21 cellular contexts compared by ENCODE assay signal in the genomic region with DNA sequence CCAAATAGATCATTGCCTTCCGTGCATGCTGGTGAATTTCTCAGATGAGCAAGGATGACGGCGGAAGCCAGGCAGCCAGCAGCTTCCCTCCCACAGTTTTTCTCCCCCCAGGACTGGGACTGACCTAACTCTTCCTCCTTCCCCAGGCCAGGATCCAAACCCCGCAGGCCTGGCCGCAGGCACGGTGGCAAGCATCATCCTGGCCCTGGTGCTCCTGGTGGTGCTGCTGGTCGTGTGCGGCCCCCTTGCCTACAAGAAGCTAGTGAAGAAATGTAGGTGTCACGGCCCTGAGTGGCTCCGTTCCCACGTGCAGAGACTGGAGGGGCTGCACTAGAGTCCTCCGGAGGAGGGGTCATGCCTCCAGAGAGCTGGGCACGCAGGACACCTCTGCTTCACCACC. TPM values are rescaled to one million over a fixed set of nuclear protein-coding genes. Genes with fewer than 3 reads are reported as not detected.
DNase-seq lines count a peak whose midpoint lies in the region; ATAC-seq and TF ChIP-seq lines count a peak whose summit lies in the region.
"Had no signal": no experiment of that assay in that cellular context is flagged by ENCODE, and none has a peak within 500 bp of the region (broad histone marks: within the 10 kb centered on the region; RNA-seq: fewer than 3 reads in every experiment).

No MANE protein-coding gene starts in this region.

- intact Hi-C loops in CD4-positive, alpha-beta T cell (cut with DNase I, micrococcal nuclease): no loop called here

- TF ChIP-seq CTCF in CD4-positive, alpha-beta T cell (IDR thresholded peaks at IDR 0.05): no peak
- no peak for TF ChIP-seq CTCF in foreskin fibroblast (IDR thresholded peaks at IDR 0.05; ENCODE audit: low read depth, low read length)

- H3K9me3 Mint-ChIP-seq in activated T-cell treated with anti-CD3 and anti-CD28 coated beads, Interleukin-2, amount 50 U/mL, for 72 hours: no peaks in the 10 kb centered on the region
- no peaks in the 10 kb centered on the region for H3K9me3 Mint-ChIP-seq in CD4-positive, alpha-beta T cell
- H3K9me3 Mint-ChIP-seq in activated CD8-positive, alpha-beta T cell treated with anti-CD3 and anti-CD28 coated beads, Interleukin-2, amount 10 ng/mL, durations not matched to agents 7 days and 5 days (ENCODE audit: insufficient read depth): no peaks in the 10 kb centered on the region
- H3K9me3 Mint-ChIP-seq in naive thymus-derived CD8-positive, alpha-beta T cell: no peaks in the 10 kb centered on the region

- H3K9me3 ChIP-seq in CD4-positive, alpha-beta T cell (ENCODE audit: control insufficient read depth, low read length): no peaks in the 10 kb centered on the region

- H3K27me3 Mint-ChIP-seq in activated T-cell treated with anti-CD3 and anti-CD28 coated beads, Interleukin-2, amount 50 U/mL, for 72 hours (ENCODE audit: low read depth): no peaks in the 10 kb centered on the region
- H3K27me3 Mint-ChIP-seq in CD4-positive, alpha-beta T cell: no peaks in the 10 kb centered on the region
- H3K27me3 Mint-ChIP-seq in activated CD8-positive, alpha-beta T cell treated with anti-CD3 and anti-CD28 coated beads, Interleukin-2, amount 10 ng/mL, durations not matched to agents 7 days and 5 days (ENCODE audit: low read depth): no peaks in the 10 kb centered on the region
- no peaks in the 10 kb centered on the region for H3K27me3 Mint-ChIP-seq in naive thymus-derived CD8-positive, alpha-beta T cell

- CTCF ChIA-PET in CD4-positive, alpha-beta T cell (lab: Charles Lee): no interaction called here
- CTCF ChIA-PET in activated CD8-positive, alpha-beta T cell treated with anti-CD3 and anti-CD28 coated beads, Interleukin-2, amount 10 ng/mL, durations not matched to agents 7 days and 5 days (lab: Charles Lee): no interaction called here

- no peak for ATAC-seq in activated T-cell treated with anti-CD3 and anti-CD28 coated beads, Interleukin-2, amount 50 U/mL, for 72 hours (replicated peaks in 1 of 2)
- ATAC-seq in CD4-positive, alpha-beta T cell (ENCODE audit: poor library complexity): no peak
- no peak for ATAC-seq in activated CD8-positive, alpha-beta T cell treated with anti-CD3 and anti-CD28 coated beads, Interleukin-2, amount 10 ng/mL, durations not matched to agents 7 days and 5 days
- no peak for ATAC-seq in naive thymus-derived CD8-positive, alpha-beta T cell

- POLR2A ChIA-PET in CD4-positive, alpha-beta T cell (lab: Charles Lee): interaction anchor here (1.1 to 5.2 kb wide), 2 partner anchors 11 to 42 kb away, joined by 4 to 48 read pairs; no protein-coding TSS in a partner anchor
- POLR2A ChIA-PET in activated CD8-positive, alpha-beta T cell treated with anti-CD3 and anti-CD28 coated beads, Interleukin-2, amount 10 ng/mL, durations not matched to agents 7 days and 5 days (lab: Charles Lee): interaction anchor here (0.8 to 1.8 kb wide), 4 partner anchors 9 to 31 kb away, joined by 3 to 5 read pairs (median 4); no protein-coding TSS in a partner anchor
- POLR2A ChIA-PET in naive thymus-derived CD8-positive, alpha-beta T cell (lab: Charles Lee): interaction anchor here (0.6 to 6.2 kb wide), 4 partner anchors 8 to 29 kb away, joined by 3 to 33 read pairs (median 18); no protein-coding TSS in a partner anchor

- H3K4me3 ChIP-seq in foreskin fibroblast (ENCODE audit: low read depth in 1 of 2, low read length in 2 of 2): no peak overlapping the region

- DNase-seq in activated T-cell treated with anti-CD3 and anti-CD28 coated beads, Interleukin-2, amount 50 U/mL, for 72 hours: no peak
- DNase-seq in activated T-cell treated with anti-CD3 and anti-CD28 coated beads, Interleukin-2, amount 50 U/mL, for 48 hours: no peak
- no peak for DNase-seq in CD4-positive, alpha-beta T cell
- DNase-seq in activated CD8-positive, alpha-beta T cell treated with anti-CD3 and anti-CD28 coated beads, Interleukin-2, amount 10 ng/mL, durations not matched to agents 7 days and 5 days: no peak
- peak in 1 of 10 donors; percentile 49 for DNase-seq in naive thymus-derived CD8-positive, alpha-beta T cell
- DNase-seq in iPS-NIHi7 (ENCODE audit: extremely low spot score) (no peak), midbrain (lab: John Stamatoyannopoulos, UW) (no peak), foreskin fibroblast (no peak)
- DNase-seq: DMS79 treated with DMSO at 0.1 percent for 48 hours, NCI-H1436 treated with DMSO at 0.1 percent for 48 hours, NCI-H2029 treated with DMSO at 0.1 percent for 48 hours, NCI-H2171 treated with DMSO at 0.1 percent for 48 hours, NCI-H446 treated with DMSO at 0.1 percent for 48 hours, NCI-H748 treated with DMSO at 0.1 percent for 48 hours, OCI-M1 had no signal

- no peak overlapping the region for H3K27ac ChIP-seq in CD4-positive, alpha-beta T cell (ENCODE audit: low read depth, low read length)
- H3K27ac ChIP-seq: KMS-11 had no signal

- H3K27ac Mint-ChIP-seq in activated T-cell treated with anti-CD3 and anti-CD28 coated beads, Interleukin-2, amount 50 U/mL, for 72 hours: peak overlapping the region; percentile 20
- H3K27ac Mint-ChIP-seq in CD4-positive, alpha-beta T cell: peak overlapping the region; percentile 95
- peak overlapping the region; percentile 39 for H3K27ac Mint-ChIP-seq in activated CD8-positive, alpha-beta T cell treated with anti-CD3 and anti-CD28 coated beads, Interleukin-2, amount 10 ng/mL, durations not matched to agents 7 days and 5 days
- H3K27ac Mint-ChIP-seq in naive thymus-derived CD8-positive, alpha-beta T cell: peak overlapping the region; percentile 67 to 100 (median 100)
- H3K27ac Mint-ChIP-seq: CD14-positive monocyte had no signal

- peaks cover 37% of the 10 kb centered on the region for H3K4me1 Mint-ChIP-seq in activated T-cell treated with anti-CD3 and anti-CD28 coated beads, Interleukin-2, amount 50 U/mL, for 72 hours (ENCODE audit: low read depth)
- peaks cover 75% of the 10 kb centered on the region for H3K4me1 Mint-ChIP-seq in CD4-positive, alpha-beta T cell (ENCODE audit: low read depth)
- peaks cover 60% of the 10 kb centered on the region for H3K4me1 Mint-ChIP-seq in activated CD8-positive, alpha-beta T cell treated with anti-CD3 and anti-CD28 coated beads, Interleukin-2, amount 10 ng/mL, durations not matched to agents 7 days and 5 days (ENCODE audit: low read depth)
- peaks cover 44 to 79% (median 58%) of the 10 kb centered on the region in 4 donors for H3K4me1 Mint-ChIP-seq in naive thymus-derived CD8-positive, alpha-beta T cell

- H3K36me3 Mint-ChIP-seq in activated T-cell treated with anti-CD3 and anti-CD28 coated beads, Interleukin-2, amount 50 U/mL, for 72 hours (ENCODE audit: insufficient read depth in 2 of 2): peaks cover 13 to 49% of the 10 kb centered on the region in 2 donors
- H3K36me3 Mint-ChIP-seq in CD4-positive, alpha-beta T cell (ENCODE audit: low read depth): peaks cover 100% of the 10 kb centered on the region
- H3K36me3 Mint-ChIP-seq in activated CD8-positive, alpha-beta T cell treated with anti-CD3 and anti-CD28 coated beads, Interleukin-2, amount 10 ng/mL, durations not matched to agents 7 days and 5 days (ENCODE audit: low read depth): peaks cover 89% of the 10 kb centered on the region
- H3K36me3 Mint-ChIP-seq in naive thymus-derived CD8-positive, alpha-beta T cell: peaks cover 0 to 76% (median 26%) of the 10 kb centered on the region in 3 donors

- no peaks in the 10 kb centered on the region for H3K27me3 ChIP-seq in CD4-positive, alpha-beta T cell (ENCODE audit: control insufficient read depth, insufficient read depth, low read length)

- no peak overlapping the region for H3K4me3 Mint-ChIP-seq in activated T-cell treated with anti-CD3 and anti-CD28 coated beads, Interleukin-2, amount 50 U/mL, for 72 hours
- no peak overlapping the region for H3K4me3 Mint-ChIP-seq in CD4-positive, alpha-beta T cell
- no peak overlapping the region for H3K4me3 Mint-ChIP-seq in activated CD8-positive, alpha-beta T cell treated with anti-CD3 and anti-CD28 coated beads, Interleukin-2, amount 10 ng/mL, durations not matched to agents 7 days and 5 days
- H3K4me3 Mint-ChIP-seq in naive thymus-derived CD8-positive, alpha-beta T cell: peak overlapping the region in 1 of 10 donors; percentile 22
- H3K4me3 Mint-ChIP-seq: CD14-positive monocyte had no signal

RNA-seq across cellular contexts. Expression of gene CD5, which starts 20.5 kb away (rescaled TPM):
- total RNA-seq in activated T-cell treated with anti-CD3 and anti-CD28 coated beads, Interleukin-2, amount 50 U/mL, for 72 hours: 100 to 1,000 TPM; 285 to 317 TPM
- 100 to 1,000 TPM; 421 to 423 TPM for total RNA-seq in CD4-positive, alpha-beta T cell
- 100 to 1,000 TPM; 252 to 274 TPM for total RNA-seq in activated CD8-positive, alpha-beta T cell treated with anti-CD3 and anti-CD28 coated beads, Interleukin-2, amount 10 ng/mL, durations not matched to agents 7 days and 5 days
- total RNA-seq in naive thymus-derived CD8-positive, alpha-beta T cell: 100 to 1,000 TPM; 165 to 174 TPM
- polyA plus RNA-seq in naive thymus-derived CD8-positive, alpha-beta T cell: 100 to 1,000 TPM; 136 to 227 (median 192) TPM
- total RNA-seq: A673, G401, M059J, RPMI7951 had no signal

RNA-seq across cellular contexts. Expression of gene VPS37C, which starts 38.5 kb away (rescaled TPM):
- total RNA-seq in activated T-cell treated with anti-CD3 and anti-CD28 coated beads, Interleukin-2, amount 50 U/mL, for 72 hours: 10 to 100 TPM; 13.0 to 14.9 TPM
- 1 to 10 TPM; 1.8 to 2.0 TPM for total RNA-seq in CD4-positive, alpha-beta T cell
- 1 to 10 TPM; 3.4 to 3.8 TPM for total RNA-seq in activated CD8-positive, alpha-beta T cell treated with anti-CD3 and anti-CD28 coated beads, Interleukin-2, amount 10 ng/mL, durations not matched to agents 7 days and 5 days
- 1 to 10 TPM; 5.4 to 6.3 TPM for total RNA-seq in naive thymus-derived CD8-positive, alpha-beta T cell
- 1 to 10 TPM in 1 of 3 donors, under 1 TPM in 2; 0.62 to 1.3 (median 0.86) TPM for polyA plus RNA-seq in naive thymus-derived CD8-positive, alpha-beta T cell

Comparison
In these comparisons a context has a peak if more than half of its experiments do, and no peak if none do; other contexts are left out.
1. H3K27ac Mint-ChIP-seq: peak in every context shown above with its lines; median percentile 100 in naive thymus-derived CD8-positive, alpha-beta T cell; 95 in CD4-positive, alpha-beta T cell; 39 in activated CD8-positive, alpha-beta T cell treated with anti-CD3 and anti-CD28 coated beads, Interleukin-2, amount 10 ng/mL, durations not matched to agents 7 days and 5 days; 20 in activated T-cell treated with anti-CD3 and anti-CD28 coated beads, Interleukin-2, amount 50 U/mL, for 72 hours.